ENCODE assay signal across 13 cellular contexts in the genomic region with DNA sequence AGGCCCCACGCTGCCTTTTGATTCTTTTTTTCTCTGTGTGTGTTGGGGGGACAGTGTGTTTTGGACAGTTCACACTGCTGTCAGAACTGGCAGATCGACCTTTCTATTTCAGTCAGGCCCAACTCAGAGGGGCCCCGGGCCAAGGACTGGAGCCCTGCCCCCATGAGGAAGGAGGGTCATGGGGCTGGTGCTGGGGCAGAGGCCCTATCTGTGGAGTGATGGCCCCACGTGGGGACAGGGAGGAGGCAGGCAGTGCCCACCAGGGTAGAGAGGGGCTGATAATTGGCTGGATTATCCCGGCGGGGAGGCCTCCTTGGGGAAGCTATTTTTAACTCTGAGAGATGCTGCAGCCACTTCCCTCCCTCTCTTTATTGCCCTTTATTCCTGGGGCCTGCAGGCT. TPM values are rescaled to one million over a fixed set of nuclear protein-coding genes. Genes with fewer than 3 reads are reported as not detected.
A peak's percentile ranks its signal among the peaks of the same experiment; 100 is the strongest.
DNase-seq lines count a peak whose midpoint lies in the region; ATAC-seq and TF ChIP-seq lines count a peak whose summit lies in the region.
"Had no signal": no experiment of that assay in that cellular context is flagged by ENCODE, and none has a peak within 500 bp of the region (broad histone marks: within the 10 kb centered on the region; RNA-seq: fewer than 3 reads in every experiment).

No MANE protein-coding gene starts in this region.

- intact Hi-C loops in right cardiac atrium (cut with DNase I) (no loop called here), gastrocnemius medialis (cut with DNase I; ENCODE audit: low total_unique reads) (no loop called here), body of pancreas (cut with DNase I) (no loop called here), ascending aorta (cut with DNase I) (loop anchor here (10.0 kb wide), 1 partner anchor 46 kb away; no protein-coding TSS in a partner anchor)

- peaks cover 22% of the 10 kb centered on the region for H3K27me3 ChIP-seq in HUES64 (ENCODE audit: insufficient read depth, low read length)
- H3K27me3 ChIP-seq in WERI-Rb-1 (ENCODE audit: insufficient read depth, low read depth, severe bottlenecking), result peaks cover 10% of the 10 kb centered on the region
- H3K27me3 ChIP-seq in right cardiac atrium (ENCODE audit: control insufficient read depth, insufficient read depth), result no peaks in the 10 kb centered on the region
- H3K27me3 ChIP-seq in gastrocnemius medialis, result no peaks in the 10 kb centered on the region
- H3K27me3 ChIP-seq in body of pancreas, result peaks cover 0 to 5% of the 10 kb centered on the region in 2 donors
- H3K27me3 ChIP-seq in ascending aorta, result no peaks in the 10 kb centered on the region
- H3K27me3 ChIP-seq: right lobe of liver had no signal

- H3K27ac ChIP-seq in HUES64 (ENCODE audit: low read depth, low read length), result no peak overlapping the region
- no peak overlapping the region for H3K27ac ChIP-seq in WERI-Rb-1
- peak overlapping the region; percentile 76 for H3K27ac ChIP-seq in right cardiac atrium (ENCODE audit: low read length)
- H3K27ac ChIP-seq in gastrocnemius medialis, result peak overlapping the region; percentile 68 to 83 (median 78)
- H3K27ac ChIP-seq in body of pancreas, result no peak overlapping the region
- peak overlapping the region in 1 of 2 donors; percentile 20 for H3K27ac ChIP-seq in ascending aorta
- H3K27ac ChIP-seq: right lobe of liver had no signal

- TF ChIP-seq CTCF in WERI-Rb-1 (IDR thresholded peaks at IDR 0.05; ENCODE audit: low read depth, low read length) (no peak), gastrocnemius medialis (IDR thresholded peaks at IDR 0.05 in 4 of 5, conservative IDR thresholded peaks at IDR 0.05 in 1 of 5) (no peak), body of pancreas (IDR thresholded peaks at IDR 0.05) (no peak), ascending aorta (IDR thresholded peaks at IDR 0.05) (no peak)

- in situ Hi-C loops in gastrocnemius medialis (cut with MboI; ENCODE audit: low sequenced_read_pairs in 4 of 4), result no loop called here

- H3K9me3 ChIP-seq in HUES64 (ENCODE audit: insufficient read depth, low read depth, low read length), result no peaks in the 10 kb centered on the region
- no peaks in the 10 kb centered on the region for H3K9me3 ChIP-seq in WERI-Rb-1 (ENCODE audit: severe bottlenecking)
- H3K9me3 ChIP-seq in right cardiac atrium (ENCODE audit: control insufficient read depth, low read length), result no peaks in the 10 kb centered on the region
- H3K9me3 ChIP-seq in gastrocnemius medialis, result no peaks in the 10 kb centered on the region
- no peaks in the 10 kb centered on the region for H3K9me3 ChIP-seq in body of pancreas
- H3K9me3 ChIP-seq in ascending aorta, result no peaks in the 10 kb centered on the region
- H3K9me3 ChIP-seq: right lobe of liver had no signal

- no peaks in the 10 kb centered on the region for H3K36me3 ChIP-seq in HUES64 (ENCODE audit: insufficient read depth, low read length)
- no peaks in the 10 kb centered on the region for H3K36me3 ChIP-seq in WERI-Rb-1
- no peaks in the 10 kb centered on the region for H3K36me3 ChIP-seq in gastrocnemius medialis
- no peaks in the 10 kb centered on the region for H3K36me3 ChIP-seq in body of pancreas (replicated peaks in 1 of 2; ENCODE audit: insufficient read depth in 1 of 2, low read depth in 2 of 2)
- H3K36me3 ChIP-seq in ascending aorta, result no peaks in the 10 kb centered on the region
- H3K36me3 ChIP-seq: right lobe of liver had no signal

- TF ChIP-seq POLR2A in gastrocnemius medialis (IDR thresholded peaks at IDR 0.05) (no peak), body of pancreas (IDR thresholded peaks at IDR 0.05) (no peak)

- ATAC-seq in right cardiac atrium (peak; percentile 88 to 91), gastrocnemius medialis (peak; percentile 52 to 54), body of pancreas (no peak), HG03139 (IDR thresholded peaks at IDR 0.05; ENCODE audit: unreplicated experiment) (no peak)
- ATAC-seq: right lobe of liver; stimulated activated naive CD8-positive, alpha-beta T cell treated with anti-CD3 and anti-CD28 coated beads, Interleukin-15, Interleukin-2, amounts not matched to agents 100 U/mL and 50 U/mL, for 24 hours had no signal

- DNase-seq in WERI-Rb-1, result peak; percentile 28
- peak; percentile 80 to 91 (median 89) for DNase-seq in right cardiac atrium
- DNase-seq in gastrocnemius medialis, result peak in 1 of 2 donors; percentile 34
- no peak for DNase-seq in body of pancreas
- no peak for DNase-seq in NCI-H1694 treated with DMSO at 0.1 percent for 48 hours (lab: John Stamatoyannopoulos, UW)
- no peak for DNase-seq in ascending aorta (ENCODE audit: low spot score in 2 of 2)
- DNase-seq: activated CD4-positive, alpha-beta T cell treated with anti-CD3 and anti-CD28 coated beads for 1 hour; NCI-H2029; stimulated activated naive CD8-positive, alpha-beta T cell treated with anti-CD3 and anti-CD28 coated beads, Interleukin-15, Interleukin-2, amounts not matched to agents 100 U/mL and 50 U/mL, for 24 hours had no signal

- 0 out of 2 replicates have a peak overlapping the region, but pooled peaks have one; percentile 5 for H3K9ac ChIP-seq in HUES64 (ENCODE audit: low read depth, low read length)

- no peak overlapping the region for H3K4me3 ChIP-seq in HUES64 (ENCODE audit: low read length)
- no peak overlapping the region for H3K4me3 ChIP-seq in WERI-Rb-1 (ENCODE audit: low read depth, low read length)
- no peak overlapping the region for H3K4me3 ChIP-seq in right cardiac atrium (ENCODE audit: low read length)
- H3K4me3 ChIP-seq in gastrocnemius medialis, result no peak overlapping the region
- H3K4me3 ChIP-seq in body of pancreas, result no peak overlapping the region
- H3K4me3 ChIP-seq in ascending aorta, result no peak overlapping the region
- H3K4me3 ChIP-seq: right lobe of liver had no signal

- H3K4me1 ChIP-seq in HUES64 (ENCODE audit: insufficient read depth, low read length) (peaks cover 10% of the 10 kb centered on the region), right cardiac atrium (ENCODE audit: control insufficient read depth, insufficient read depth, low read length) (no peaks in the 10 kb centered on the region), gastrocnemius medialis (peaks cover 20% of the 10 kb centered on the region in 2 donors), body of pancreas (no peaks in the 10 kb centered on the region), ascending aorta (peaks cover 0 to 4% of the 10 kb centered on the region in 2 donors)
- H3K4me1 ChIP-seq: right lobe of liver had no signal

- WGBS in HUES64, result 21% methylated on average over 6 of the region's 6 CpGs
- WGBS in right cardiac atrium, result 6% methylated on average over 6 of the region's 6 CpGs
- WGBS in body of pancreas, 2 donors, result 20 to 25% methylated on average over 6 of the region's 6 CpGs

RNA-seq across cellular contexts. Expression of gene KCNJ12, which starts 5.7 kb away (rescaled TPM):
- polyA plus RNA-seq in HUES64 (2013, experiment 1 of 2), result 0.65 TPM
- 0.76 TPM for polyA plus RNA-seq in HUES64 (2013, experiment 2 of 2)
- total RNA-seq in right cardiac atrium (10 to 100 TPM in 2 of 4 donors, 1 to 10 TPM in 2; 9.8 to 13.3 (median 10.8) TPM), gastrocnemius medialis (10 to 100 TPM; 18.2 to 35.7 (median 29.2) TPM), body of pancreas (under 1 TPM; 0.52 to 0.99 TPM), ascending aorta (13.2 TPM)
- polyA plus RNA-seq in right cardiac atrium, result 9.9 TPM
- polyA plus RNA-seq: CD14-positive monocyte had no signal

Comparison
In these comparisons a context has a peak if more than half of its experiments do, and no peak if none do; other contexts are left out.
1. H3K27ac ChIP-seq: peak in right cardiac atrium (single experiment) and gastrocnemius medialis (4 of 4); none in HUES64 (single experiment), WERI-Rb-1 (single experiment) and body of pancreas (0 of 4).
2. DNase-seq: peak in WERI-Rb-1 (single experiment) and right cardiac atrium (3 of 3); none in body of pancreas (0 of 4), NCI-H1694 treated with DMSO at 0.1 percent for 48 hours (single experiment) and ascending aorta (0 of 2).
3. ATAC-seq: peak in right cardiac atrium (2 of 2) and gastrocnemius medialis (2 of 2); none in body of pancreas (single experiment) and HG03139 (single experiment).